ENCODE assay signal across 8 cellular contexts in the genomic region with DNA sequence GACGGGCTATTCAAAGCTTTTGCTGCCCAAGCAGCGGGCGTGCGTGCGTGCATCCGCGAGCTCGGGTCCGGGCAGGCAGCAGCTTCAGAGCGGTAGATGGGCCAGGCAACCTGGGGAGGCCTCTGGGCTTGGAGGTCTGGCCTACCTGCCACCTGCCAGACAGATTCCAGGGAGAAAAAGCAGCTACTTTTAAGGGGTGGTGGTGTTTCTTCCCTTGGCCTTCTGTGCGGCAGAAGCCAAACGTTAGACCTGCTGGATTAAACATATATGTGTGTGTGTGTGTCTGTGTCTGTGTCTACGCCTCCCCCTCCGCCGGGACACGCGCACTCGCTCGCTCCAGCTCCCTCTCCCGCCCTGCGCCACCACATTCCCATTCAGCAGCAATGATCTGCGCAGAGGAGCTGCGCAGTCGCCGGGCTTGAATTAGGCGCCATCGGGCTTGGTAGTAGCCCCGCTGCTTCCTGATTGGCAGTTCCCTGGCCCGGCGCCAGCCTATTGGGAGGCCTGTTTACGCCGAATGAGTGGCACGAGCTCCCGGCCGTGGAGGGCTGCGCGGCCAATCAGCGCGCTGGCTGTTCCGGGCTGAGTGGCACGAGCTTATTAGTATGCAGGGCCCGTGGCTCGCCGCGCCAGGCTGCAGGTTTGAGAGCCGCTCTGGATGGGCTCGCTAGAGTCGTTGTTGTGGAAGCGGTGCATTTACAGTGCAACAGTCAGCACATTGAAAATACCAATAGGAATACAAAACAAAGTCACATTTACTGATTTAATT. TPM values are rescaled to one million over a fixed set of nuclear protein-coding genes. Genes with fewer than 3 reads are reported as not detected.
DNase-seq lines count a peak whose midpoint lies in the region; ATAC-seq and TF ChIP-seq lines count a peak whose summit lies in the region.

TSS of gene BAHCC1 (plus strand) at position 627 of the 769 bp plus-strand sequence. CDS start 4,283 bp downstream, outside the sequence.

- peaks cover 32% of the 10 kb centered on the region for H3K4me1 Mint-ChIP-seq in neural progenitor cell

- H3K27me3 ChIP-seq in gastroesophageal sphincter (no peaks in the 10 kb centered on the region), neural progenitor cell (peaks cover 39% of the 10 kb centered on the region), stomach (peaks cover 0 to 61% (median 24%) of the 10 kb centered on the region in 3 donors)

- no peaks in the 10 kb centered on the region for H3K9me3 Mint-ChIP-seq in activated naive CD4-positive, alpha-beta T cell treated with anti-CD3 and anti-CD28 coated beads, Interleukin-2, amount 50 U/mL, for 72 hours
- H3K9me3 Mint-ChIP-seq in neural progenitor cell = peaks cover 2% of the 10 kb centered on the region

- peak within 1 kb of the TSS; percentile 92 for H3K9ac ChIP-seq in neural progenitor cell

- WGBS in gastroesophageal sphincter (ENCODE audit: low coverage in 1 of 2), 2 donors = 0 to 3% methylated on average over 5 to 8 of the region's 49 CpGs
- 1% methylated on average over 32 to 49 of the region's 49 CpGs for WGBS in stomach, 5 donors

- H3K4me3 ChIP-seq in gastroesophageal sphincter (peak within 1 kb of the TSS; percentile 69 to 70), neural progenitor cell (peak within 1 kb of the TSS; percentile 96), stomach (peak within 1 kb of the TSS; percentile 71 to 84 (median 80))

- H3K79me2 ChIP-seq in neural progenitor cell (ENCODE audit: low read depth) = peaks cover 80% of the 10 kb centered on the region

- H3K4me2 ChIP-seq in neural progenitor cell = peak within 1 kb of the TSS; percentile 98

- peak; percentile 82 for ATAC-seq in SK-N-SH treated with all-trans-retinoic acid at 6 μM for 48 hours
- ATAC-seq in activated naive CD4-positive, alpha-beta T cell treated with anti-CD3 and anti-CD28 coated beads, Interleukin-2, amount 50 U/mL, for 72 hours = peak; percentile 74 to 81
- peak; percentile 85 for ATAC-seq in gastroesophageal sphincter
- ATAC-seq in GM19463 (IDR thresholded peaks at IDR 0.05; ENCODE audit: unreplicated experiment) = no peak

- H3K27ac Mint-ChIP-seq in activated naive CD4-positive, alpha-beta T cell treated with anti-CD3 and anti-CD28 coated beads, Interleukin-2, amount 50 U/mL, for 72 hours = peak within 1 kb of the TSS in 1 of 2 donors; percentile 89
- H3K27ac Mint-ChIP-seq in neural progenitor cell = peak within 1 kb of the TSS; percentile 99

- peak in 1 of 4 experiments; percentile 22 for TF ChIP-seq CTCF in gastroesophageal sphincter (IDR thresholded peaks at IDR 0.05)
- no peak for TF ChIP-seq CTCF in neural progenitor cell (IDR thresholded peaks at IDR 0.05)
- no peak for TF ChIP-seq CTCF in stomach (IDR thresholded peaks at IDR 0.05)

- H3F3A ChIP-seq in neural progenitor cell (ENCODE audit: low read depth) = peaks cover 54% of the 10 kb centered on the region

- TF ChIP-seq POLR2A in gastroesophageal sphincter (IDR thresholded peaks at IDR 0.05) (peak; percentile 96), stomach (IDR thresholded peaks at IDR 0.05) (peak in 2 of 4 donors; percentile 92)

- H3K9me3 ChIP-seq in gastroesophageal sphincter (no peaks in the 10 kb centered on the region), neural progenitor cell (ENCODE audit: low read depth) (no peaks in the 10 kb centered on the region), stomach (no peaks in the 10 kb centered on the region)

- H4K20me1 ChIP-seq in neural progenitor cell (ENCODE audit: low read depth) = peaks cover 70% of the 10 kb centered on the region

- no peaks in the 10 kb centered on the region for H3K36me3 ChIP-seq in gastroesophageal sphincter
- H3K36me3 ChIP-seq in neural progenitor cell = no peaks in the 10 kb centered on the region
- H3K36me3 ChIP-seq in stomach = no peaks in the 10 kb centered on the region

- H3K4me3 Mint-ChIP-seq in neural progenitor cell = peak within 1 kb of the TSS; percentile 97

- peaks cover 2 to 53% (median 24%) of the 10 kb centered on the region in 3 donors for H3K4me1 ChIP-seq in gastroesophageal sphincter
- H3K4me1 ChIP-seq in neural progenitor cell = peaks cover 33% of the 10 kb centered on the region
- peaks cover 26 to 65% (median 54%) of the 10 kb centered on the region in 4 donors for H3K4me1 ChIP-seq in stomach

- peaks cover 0 to 5% of the 10 kb centered on the region in 2 donors for H3K36me3 Mint-ChIP-seq in activated naive CD4-positive, alpha-beta T cell treated with anti-CD3 and anti-CD28 coated beads, Interleukin-2, amount 50 U/mL, for 72 hours
- peaks cover 5% of the 10 kb centered on the region for H3K36me3 Mint-ChIP-seq in neural progenitor cell

- DNase-seq in GF-D8 (lab: John Stamatoyannopoulos, UW) (peak; percentile 99), NCI-H1048 (lab: John Stamatoyannopoulos, UW) (peak; percentile 100), neural progenitor cell (ENCODE audit: low spot score) (peak; percentile 100), stomach (peak; percentile 100)
- DNase-seq in activated naive CD4-positive, alpha-beta T cell treated with anti-CD3 and anti-CD28 coated beads, Interleukin-2, amount 50 U/mL, for 72 hours (ENCODE audit: low spot score in 2 of 2) = peak; percentile 65 to 84

- intact Hi-C loops in stomach (cut with DNase I; ENCODE audit: low total_unique reads) = no loop called here

- peaks cover 9% of the 10 kb centered on the region for H3K27me3 Mint-ChIP-seq in neural progenitor cell (ENCODE audit: insufficient read depth, low read depth)

- no peak within 1 kb of the TSS for H2AFZ ChIP-seq in neural progenitor cell (replicated peaks)

- TF ChIP-seq EP300 in gastroesophageal sphincter (IDR thresholded peaks at IDR 0.05) (no peak), stomach (IDR thresholded peaks at IDR 0.05) (no peak)

- peak within 1 kb of the TSS; percentile 91 to 100 (median 98) for H3K27ac ChIP-seq in gastroesophageal sphincter
- H3K27ac ChIP-seq in neural progenitor cell = peak within 1 kb of the TSS; percentile 100
- peak within 1 kb of the TSS; percentile 92 to 99 (median 95) for H3K27ac ChIP-seq in stomach

TF ChIP-seq in SK-N-SH treated with all-trans-retinoic acid at 6 μM for 48 hours, 23 proteins besides CTCF, POLR2A, EP300 and RAD21:
- TF ChIP-seq, protein P1, sequence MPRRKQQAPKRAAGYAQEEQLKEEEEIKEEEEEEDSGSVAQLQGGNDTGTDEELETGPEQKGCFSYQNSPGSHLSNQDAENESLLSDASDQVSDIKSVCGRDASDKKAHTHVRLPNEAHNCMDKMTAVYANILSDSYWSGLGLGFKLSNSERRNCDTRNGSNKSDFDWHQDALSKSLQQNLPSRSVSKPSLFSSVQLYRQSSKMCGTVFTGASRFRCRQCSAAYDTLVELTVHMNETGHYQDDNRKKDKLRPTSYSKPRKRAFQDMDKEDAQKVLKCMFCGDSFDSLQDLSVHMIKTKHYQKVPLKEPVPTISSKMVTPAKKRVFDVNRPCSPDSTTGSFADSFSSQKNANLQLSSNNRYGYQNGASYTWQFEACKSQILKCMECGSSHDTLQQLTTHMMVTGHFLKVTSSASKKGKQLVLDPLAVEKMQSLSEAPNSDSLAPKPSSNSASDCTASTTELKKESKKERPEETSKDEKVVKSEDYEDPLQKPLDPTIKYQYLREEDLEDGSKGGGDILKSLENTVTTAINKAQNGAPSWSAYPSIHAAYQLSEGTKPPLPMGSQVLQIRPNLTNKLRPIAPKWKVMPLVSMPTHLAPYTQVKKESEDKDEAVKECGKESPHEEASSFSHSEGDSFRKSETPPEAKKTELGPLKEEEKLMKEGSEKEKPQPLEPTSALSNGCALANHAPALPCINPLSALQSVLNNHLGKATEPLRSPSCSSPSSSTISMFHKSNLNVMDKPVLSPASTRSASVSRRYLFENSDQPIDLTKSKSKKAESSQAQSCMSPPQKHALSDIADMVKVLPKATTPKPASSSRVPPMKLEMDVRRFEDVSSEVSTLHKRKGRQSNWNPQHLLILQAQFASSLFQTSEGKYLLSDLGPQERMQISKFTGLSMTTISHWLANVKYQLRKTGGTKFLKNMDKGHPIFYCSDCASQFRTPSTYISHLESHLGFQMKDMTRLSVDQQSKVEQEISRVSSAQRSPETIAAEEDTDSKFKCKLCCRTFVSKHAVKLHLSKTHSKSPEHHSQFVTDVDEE (CRISPR knock-in tag; IDR thresholded peaks at IDR 0.05) = peak; percentile 27; the same call in 1 of the 2 replicates
- no peak for TF ChIP-seq PPARA (CRISPR knock-in tag; IDR thresholded peaks at IDR 0.05; ENCODE audit: borderline replicate concordance)

RNA-seq across cellular contexts. Expression of gene BAHCC1, which starts in this region (rescaled TPM):
- under 1 TPM in 1 of 2 donors, not detected in 1; 0.16 TPM for total RNA-seq in activated naive CD4-positive, alpha-beta T cell treated with anti-CD3 and anti-CD28 coated beads, Interleukin-2, amount 50 U/mL, for 72 hours
- total RNA-seq in gastroesophageal sphincter (10 to 100 TPM; 17.5 to 34.3 (median 19.5) TPM), neural progenitor cell (ENCODE audit: low replicate concordance) (3.4 and 26.3 TPM in 2 replicates), stomach (10 to 100 TPM in 4 of 5 donors, 1 to 10 TPM in 1; 8.6 to 56.2 (median 15.2) TPM)
- polyA plus RNA-seq in stomach = 1 to 10 TPM; 4.9 to 6.6 (median 5.1) TPM

Comparison
In these comparisons a context has a peak if more than half of its experiments do, and no peak if none do; other contexts are left out.
1. Peak in DNase-seq and ATAC-seq in activated naive CD4-positive, alpha-beta T cell treated with anti-CD3 and anti-CD28 coated beads, Interleukin-2, amount 50 U/mL, for 72 hours; RNA of the gene not detected or under 1 TPM.